ENCODE assay signal across 16 cellular contexts in the genomic region with DNA sequence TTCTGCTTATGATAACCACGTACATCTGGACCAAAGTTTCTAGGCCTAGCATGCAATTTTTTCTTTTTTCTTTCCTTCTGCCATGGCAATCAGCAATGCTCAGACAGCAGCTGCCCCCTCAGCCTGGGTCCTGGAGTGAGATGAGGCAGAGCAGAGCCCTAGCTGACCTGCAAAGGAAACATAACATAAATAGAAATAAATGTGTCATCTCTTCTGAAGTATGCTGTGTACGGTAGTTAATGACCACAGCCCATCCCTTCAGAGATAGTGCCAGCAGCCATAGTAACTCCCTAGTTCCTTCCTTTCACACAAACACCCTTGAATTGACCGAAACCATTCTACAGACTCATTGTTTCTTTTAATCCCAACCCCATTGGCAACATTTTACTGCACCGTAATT. TPM values are rescaled to one million over a fixed set of nuclear protein-coding genes. Genes with fewer than 3 reads are reported as not detected.
DNase-seq lines count a peak whose midpoint lies in the region; ATAC-seq and TF ChIP-seq lines count a peak whose summit lies in the region.
"Had no signal": no experiment of that assay in that cellular context is flagged by ENCODE, and none has a peak within 500 bp of the region (broad histone marks: within the 10 kb centered on the region; RNA-seq: fewer than 3 reads in every experiment).

No MANE protein-coding gene starts in this region.

- H3K36me3 Mint-ChIP-seq in CD4-positive, alpha-beta memory T cell: no peaks in the 10 kb centered on the region
- no peaks in the 10 kb centered on the region for H3K36me3 Mint-ChIP-seq in HFFc6 (ENCODE audit: low read depth)
- no peaks in the 10 kb centered on the region for H3K36me3 Mint-ChIP-seq in naive thymus-derived CD4-positive, alpha-beta T cell

- intact Hi-C loops in CD4-positive, alpha-beta memory T cell (cut with micrococcal nuclease): loop anchor here (10.0 kb wide), 1 partner anchor 574 kb away; the partner anchor contains the start of gene BBX
- intact Hi-C loops in naive thymus-derived CD4-positive, alpha-beta T cell (cut with micrococcal nuclease): no loop called here

- CTCF ChIA-PET in CD4-positive, alpha-beta memory T cell (lab: Charles Lee; ENCODE audit: partially characterized antibody): interaction anchor here (1.5 kb wide), 1 partner anchor 23 kb away, joined by 4 read pairs; no protein-coding TSS in a partner anchor
- CTCF ChIA-PET in naive thymus-derived CD4-positive, alpha-beta T cell (lab: Charles Lee): no interaction called here

- POLR2A ChIA-PET in CD4-positive, alpha-beta memory T cell (lab: Charles Lee; ENCODE audit: partially characterized antibody): interaction anchor here (6.1 to 21.0 kb wide), 2 partner anchors 8 to 28 kb away, joined by 50 to 531 read pairs; partner anchors contain the start of gene CD47
- POLR2A ChIA-PET in naive thymus-derived CD4-positive, alpha-beta T cell (lab: Charles Lee): interaction anchor here (0.9 kb wide), 1 partner anchor 8 kb away, joined by 3 read pairs; no protein-coding TSS in a partner anchor

- peaks cover 0 to 2% (median 0%) of the 10 kb centered on the region in 8 donors for H3K9me3 Mint-ChIP-seq in CD4-positive, alpha-beta memory T cell
- H3K9me3 Mint-ChIP-seq in HFFc6: no peaks in the 10 kb centered on the region
- peaks cover 0 to 4% (median 0%) of the 10 kb centered on the region in 11 donors for H3K9me3 Mint-ChIP-seq in naive thymus-derived CD4-positive, alpha-beta T cell
- H3K9me3 Mint-ChIP-seq: activated T-cell treated with anti-CD3 and anti-CD28 coated beads, Interleukin-2, amount 50 U/mL, for 72 hours; H9; stimulated activated naive CD8-positive, alpha-beta T cell treated with anti-CD3 and anti-CD28 coated beads, Interleukin-15, amount 100 ng/mL, for 72 hours had no signal

- H3K27me3 ChIP-seq in CD4-positive, alpha-beta memory T cell (ENCODE audit: insufficient read depth, low read length): no peaks in the 10 kb centered on the region
- H3K27me3 ChIP-seq in naive thymus-derived CD4-positive, alpha-beta T cell (ENCODE audit: control insufficient read depth in 2 of 2, insufficient read depth in 2 of 2, low read length in 2 of 2): no peaks in the 10 kb centered on the region
- H3K27me3 ChIP-seq: brain microvascular endothelial cell, heart right ventricle had no signal

- H3K4me3 Mint-ChIP-seq in CD4-positive, alpha-beta memory T cell: peak overlapping the region in 2 of 8 donors; percentile 3 to 17
- no peak overlapping the region for H3K4me3 Mint-ChIP-seq in HFFc6
- peak overlapping the region in 5 of 10 donors; percentile 12 to 53 (median 14) for H3K4me3 Mint-ChIP-seq in naive thymus-derived CD4-positive, alpha-beta T cell
- H3K4me3 Mint-ChIP-seq: H9 had no signal

- peak overlapping the region in 4 of 7 donors; percentile 36 to 76 (median 60) for H3K27ac Mint-ChIP-seq in CD4-positive, alpha-beta memory T cell
- peak overlapping the region; percentile 40; the same call in 1 of the 2 replicates for H3K27ac Mint-ChIP-seq in HFFc6
- peak overlapping the region in 8 of 9 donors; percentile 27 to 85 (median 80) for H3K27ac Mint-ChIP-seq in naive thymus-derived CD4-positive, alpha-beta T cell
- H3K27ac Mint-ChIP-seq: activated T-cell treated with anti-CD3 and anti-CD28 coated beads, Interleukin-2, amount 50 U/mL, for 72 hours; H9 had no signal

- H3K4me1 ChIP-seq in CD4-positive, alpha-beta memory T cell (ENCODE audit: insufficient read depth, low read length): peaks cover 31% of the 10 kb centered on the region
- H3K4me1 ChIP-seq in naive thymus-derived CD4-positive, alpha-beta T cell (ENCODE audit: control insufficient read depth in 2 of 2, insufficient read depth in 2 of 2, low read length in 2 of 2): peaks cover 16 to 35% of the 10 kb centered on the region in 2 donors
- H3K4me1 ChIP-seq: prostate gland had no signal

- H3K36me3 ChIP-seq in CD4-positive, alpha-beta memory T cell (ENCODE audit: insufficient read depth, low read length): no peaks in the 10 kb centered on the region
- no peaks in the 10 kb centered on the region for H3K36me3 ChIP-seq in naive thymus-derived CD4-positive, alpha-beta T cell (ENCODE audit: control insufficient read depth in 2 of 3, insufficient read depth in 3 of 3, low read length in 3 of 3)
- H3K36me3 ChIP-seq: brain microvascular endothelial cell, heart right ventricle, prostate gland had no signal

- H3K9me3 ChIP-seq in CD4-positive, alpha-beta memory T cell (ENCODE audit: control insufficient read depth in 1 of 2, low read length in 2 of 2): no peaks in the 10 kb centered on the region
- H3K9me3 ChIP-seq in naive thymus-derived CD4-positive, alpha-beta T cell (ENCODE audit: control insufficient read depth in 2 of 3, low read length in 3 of 3): no peaks in the 10 kb centered on the region
- H3K9me3 ChIP-seq: heart right ventricle, prostate gland had no signal

- no peaks in the 10 kb centered on the region for H3K27me3 Mint-ChIP-seq in CD4-positive, alpha-beta memory T cell
- H3K27me3 Mint-ChIP-seq in HFFc6 (ENCODE audit: insufficient read depth): no peaks in the 10 kb centered on the region; the same call in none of the 2 replicates
- peaks cover 0 to 14% (median 0%) of the 10 kb centered on the region in 5 donors for H3K27me3 Mint-ChIP-seq in naive thymus-derived CD4-positive, alpha-beta T cell
- H3K27me3 Mint-ChIP-seq: stimulated activated naive CD8-positive, alpha-beta T cell treated with anti-CD3 and anti-CD28 coated beads, Interleukin-15, amount 100 ng/mL, for 72 hours had no signal

- no peak for TF ChIP-seq CTCF in HFFc6 (IDR thresholded peaks at IDR 0.05)

- peaks cover 35 to 46% (median 37%) of the 10 kb centered on the region in 4 donors for H3K4me1 Mint-ChIP-seq in CD4-positive, alpha-beta memory T cell
- H3K4me1 Mint-ChIP-seq in HFFc6 (ENCODE audit: low read depth): peaks cover 33% of the 10 kb centered on the region
- H3K4me1 Mint-ChIP-seq in naive thymus-derived CD4-positive, alpha-beta T cell: peaks cover 33 to 93% (median 71%) of the 10 kb centered on the region in 7 donors

- no peak for DNase-seq in CD4-positive, alpha-beta memory T cell
- DNase-seq in HFFc6 (peak; percentile 52), UCSD-AML1 (lab: John Stamatoyannopoulos, UW; ENCODE audit: unreplicated experiment) (peak; percentile 21)
- no peak for DNase-seq in naive thymus-derived CD4-positive, alpha-beta T cell
- DNase-seq: activated CD4-positive, CD25-positive, alpha-beta regulatory T cell; activated T-cell treated with anti-CD3 and anti-CD28 coated beads, Interleukin-2, amount 50 U/mL, for 72 hours; brain microvascular endothelial cell; H9; heart right ventricle; RPMI8226; stimulated activated CD4-positive, alpha-beta T cell treated with anti-CD3 and anti-CD28 coated beads, Interleukin-2, amount 100 ng/mL, for 24 hours; stimulated activated naive CD8-positive, alpha-beta T cell treated with anti-CD3 and anti-CD28 coated beads, Interleukin-15, amount 100 ng/mL, for 72 hours had no signal

- ATAC-seq in naive thymus-derived CD4-positive, alpha-beta T cell: peak; percentile 35
- no peak for ATAC-seq in HG02885 (IDR thresholded peaks at IDR 0.05; ENCODE audit: poor library complexity, unreplicated experiment)
- ATAC-seq in GM19467 (IDR thresholded peaks at IDR 0.05; ENCODE audit: unreplicated experiment): no peak
- no peak for ATAC-seq in GM19463 (IDR thresholded peaks at IDR 0.05; ENCODE audit: unreplicated experiment)

- H3K4me3 ChIP-seq in CD4-positive, alpha-beta memory T cell (ENCODE audit: low read length in 2 of 2): no peak overlapping the region
- no peak overlapping the region for H3K4me3 ChIP-seq in naive thymus-derived CD4-positive, alpha-beta T cell (ENCODE audit: low read length)
- H3K4me3 ChIP-seq: heart right ventricle, prostate gland had no signal

- no peak overlapping the region for H3K27ac ChIP-seq in CD4-positive, alpha-beta memory T cell (ENCODE audit: low read depth, low read length)
- H3K27ac ChIP-seq in naive thymus-derived CD4-positive, alpha-beta T cell (ENCODE audit: low read depth, low read length): no peak overlapping the region
- H3K27ac ChIP-seq: brain microvascular endothelial cell, heart right ventricle, prostate gland had no signal

RNA-seq across cellular contexts. Expression of gene CD47, which starts 8.4 kb away (rescaled TPM):
- total RNA-seq in CD4-positive, alpha-beta memory T cell: 100 to 1,000 TPM; 224 to 226 TPM
- 100 to 1,000 TPM; 281 to 288 TPM for polyA plus RNA-seq in CD4-positive, alpha-beta memory T cell
- 10 to 100 TPM; 68.3 to 89.5 (median 77.1) TPM for total RNA-seq in HFFc6 (2021; fragmentation: NEBNext Ultra II Directional; extraction: Animal tissue kit (Norgen Biotek cat#: 25700))
- total RNA-seq in naive thymus-derived CD4-positive, alpha-beta T cell: 100 to 1,000 TPM; 130 to 232 (median 136) TPM
- 100 to 1,000 TPM; 171 to 186 TPM for polyA plus RNA-seq in naive thymus-derived CD4-positive, alpha-beta T cell

Comparison
In these comparisons a context has a peak if more than half of its experiments do, and no peak if none do; other contexts are left out.
1. DNase-seq: peak in HFFc6 (single experiment) and UCSD-AML1 (single experiment); none in CD4-positive, alpha-beta memory T cell (0 of 5) and naive thymus-derived CD4-positive, alpha-beta T cell (0 of 9).
2. Peak in every context shown above with its lines, with median percentiles within 50 percentile points of each other: H3K27ac Mint-ChIP-seq.